In the genomic region with DNA sequence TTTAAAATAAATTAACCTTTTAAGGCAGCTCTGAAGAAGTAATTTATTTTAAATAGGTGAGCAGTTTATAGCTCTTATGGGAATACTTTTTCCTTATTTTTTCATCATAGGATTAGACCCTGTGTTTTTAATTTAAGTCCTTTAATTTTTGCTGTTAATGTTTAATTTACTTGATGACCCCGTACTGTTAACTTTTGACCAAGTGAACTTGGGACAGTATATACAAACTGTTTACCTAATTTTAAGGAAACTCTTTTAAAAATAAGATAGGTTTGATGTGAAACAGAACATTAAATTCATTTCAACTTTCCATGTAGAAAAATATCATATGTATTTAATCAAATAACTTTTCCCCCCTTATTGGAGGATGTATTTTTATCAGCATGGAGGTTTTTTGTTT, we compare ENCODE assay signal across 26 cellular contexts.
"Had no signal": no experiment of that assay in that cellular context is flagged by ENCODE, and none has a peak within 500 bp of the region (broad histone marks: within the 10 kb centered on the region; RNA-seq: fewer than 3 reads in every experiment).

No MANE protein-coding gene starts in this region.

- H3K4me1 ChIP-seq: foreskin keratinocyte had no signal

- H3K9me3 Mint-ChIP-seq: central memory CD8-positive, alpha-beta T cell; memory B cell; natural killer cell treated with Interleukin-12 subunit alpha and Interleukin-12 subunit beta and Interleukin-15 and Interleukin-18, amount 100 ng/mL, for 72 hours; neural crest cell; stimulated activated effector memory CD8-positive, alpha-beta T cell treated with anti-CD3 and anti-CD28 coated beads, Interleukin-12 subunit alpha, Interleukin-12 subunit beta, amount 100 ng/mL, for 72 hours had no signal

- H3K4me3 Mint-ChIP-seq: central memory CD8-positive, alpha-beta T cell; memory B cell; natural killer cell treated with Interleukin-12 subunit alpha and Interleukin-12 subunit beta and Interleukin-15 and Interleukin-18, amount 100 ng/mL, for 72 hours; neural crest cell; stimulated activated effector memory CD8-positive, alpha-beta T cell treated with anti-CD3 and anti-CD28 coated beads, Interleukin-12 subunit alpha, Interleukin-12 subunit beta, amount 100 ng/mL, for 72 hours had no signal

- H3K27ac ChIP-seq: coronary artery, esophagus muscularis mucosa, foreskin keratinocyte, neutrophil, pancreas, stomach, thyroid gland had no signal

- H3K36me3 Mint-ChIP-seq: natural killer cell treated with Interleukin-12 subunit alpha and Interleukin-12 subunit beta and Interleukin-15 and Interleukin-18, amount 100 ng/mL, for 72 hours had no signal

- H3K4me2 ChIP-seq: smooth muscle cell had no signal

- H3K4me3 ChIP-seq: coronary artery, esophagus muscularis mucosa, lung, pancreas, smooth muscle cell, stomach, thyroid gland had no signal

- H3K9me3 ChIP-seq: esophagus muscularis mucosa, neutrophil, pancreas, stomach, thyroid gland had no signal

- H3K27ac Mint-ChIP-seq: natural killer cell treated with Interleukin-12 subunit alpha and Interleukin-12 subunit beta and Interleukin-15 and Interleukin-18, amount 100 ng/mL, for 72 hours; stimulated activated effector memory CD8-positive, alpha-beta T cell treated with anti-CD3 and anti-CD28 coated beads, Interleukin-12 subunit alpha, Interleukin-12 subunit beta, amount 100 ng/mL, for 72 hours had no signal

- H3K27me3 Mint-ChIP-seq: central memory CD8-positive, alpha-beta T cell; memory B cell; natural killer cell treated with Interleukin-12 subunit alpha and Interleukin-12 subunit beta and Interleukin-15 and Interleukin-18, amount 100 ng/mL, for 72 hours had no signal

- H3K4me1 Mint-ChIP-seq: central memory CD8-positive, alpha-beta T cell had no signal

- H3K36me3 ChIP-seq: esophagus muscularis mucosa, neutrophil, pancreas, stomach, thyroid gland had no signal

- ATAC-seq: foreskin keratinocyte; left colon; left ventricle myocardium superior; natural killer cell treated with Interleukin-12 subunit alpha and Interleukin-12 subunit beta and Interleukin-15 and Interleukin-18, amount 100 ng/mL, for 72 hours; pancreas; sciatic nerve; stimulated activated effector memory CD8-positive, alpha-beta T cell treated with anti-CD3 and anti-CD28 coated beads, Interleukin-12 subunit alpha, Interleukin-12 subunit beta, amount 100 ng/mL, for 72 hours had no signal

- DNase-seq: dermis blood vessel endothelial cell; effector memory CD4-positive, alpha-beta T cell; foreskin keratinocyte; head of caudate nucleus; kidney glomerular epithelial cell; left colon; left ventricle myocardium superior; pancreas; stimulated activated CD4-positive, alpha-beta T cell treated with anti-CD3 and anti-CD28 coated beads, Interleukin-12 subunit alpha, Interleukin-12 subunit beta, amount 100 ng/mL, for 4 hours; stimulated activated CD4-positive, alpha-beta T cell treated with anti-CD3 and anti-CD28 coated beads, Interleukin-1b, Interleukin-23, amount 100 ng/mL, for 48 hours; stimulated activated CD4-positive, alpha-beta T cell treated with anti-CD3 and anti-CD28 coated beads, Interleukin-4, amount 100 ng/mL, for 24 hours; stimulated activated naive CD4-positive, alpha-beta T cell treated with Interleukin-2 at 50 U/mL for 16 hours; stomach; thyroid gland; trophoblast cell had no signal

- H3K27me3 ChIP-seq: esophagus muscularis mucosa, foreskin keratinocyte, neutrophil, pancreas, stomach, thyroid gland had no signal
